ENCODE assay signal across 19 cellular contexts in genomic region chr3:156793851-156794250, GRCh38. TPM values are rescaled to one million over a fixed set of nuclear protein-coding genes. Genes with fewer than 3 reads are reported as not detected.
A peak's percentile ranks its signal among the peaks of the same experiment; 100 is the strongest.
DNase-seq lines count a peak whose midpoint lies in the region; ATAC-seq and TF ChIP-seq lines count a peak whose summit lies in the region.
"Had no signal": no experiment of that assay in that cellular context is flagged by ENCODE, and none has a peak within 500 bp of the region (broad histone marks: within the 10 kb centered on the region; RNA-seq: fewer than 3 reads in every experiment).

No MANE protein-coding gene starts in this region.

- no peak for TF ChIP-seq RAD21 in SK-N-SH (IDR thresholded peaks at IDR 0.05; ENCODE audit: low read length)

- H3F3A ChIP-seq in SK-N-SH (replicated peaks; ENCODE audit: insufficient read depth), result peaks cover 9% of the 10 kb centered on the region

- H3K4me3 ChIP-seq in SK-N-SH (ENCODE audit: low read depth in 2 of 2, low read length in 1 of 2), result no peak overlapping the region
- H3K4me3 ChIP-seq in skeletal muscle satellite cell (ENCODE audit: low read length), result no peak overlapping the region
- H3K4me3 ChIP-seq: cardiac muscle cell, mucosa of descending colon, pancreas had no signal

- CTCF ChIA-PET in SK-N-SH (lab: Yijun Ruan, JAX), result no interaction called here

- DNase-seq in SK-N-SH, result no peak
- DNase-seq in activated T-helper 1 cell treated with anti-CD3 and anti-CD28 coated beads, Interleukin-12 subunit alpha, Interleukin-12 subunit beta, Interleukin-2, Interleukin-4 antibody, amounts not matched to agents 30 ng/mL and 10 ng/mL and 1 ng/mL, durations not matched to agents 14 hours and 24 hours and 36 hours (ENCODE audit: low spot score), result no peak
- no peak for DNase-seq in foreskin keratinocyte
- no peak for DNase-seq in NCI-H510A (lab: John Stamatoyannopoulos, UW)
- no peak for DNase-seq in stimulated activated CD4-positive, alpha-beta T cell treated with anti-CD3 and anti-CD28 coated beads, Interleukin-12 subunit alpha, Interleukin-12 subunit beta, amount 100 ng/mL, for 4 hours
- DNase-seq in kidney glomerular epithelial cell (lab: John Stamatoyannopoulos, UW), result no peak
- DNase-seq: 8988T; activated CD8-positive, alpha-beta memory T cell treated with anti-CD3 and anti-CD28 coated beads, Interleukin-2, amount 50 U/mL, for 48 hours; activated naive CD4-positive, alpha-beta T cell treated with anti-CD3 and anti-CD28 coated beads, Interleukin-2, amount 50 U/mL, for 16 hours; CD4-positive, CD25-positive, alpha-beta regulatory T cell; left colon; mucosa of descending colon; NCI-H748 treated with DMSO at 0.1 percent for 48 hours; pancreas; small intestine; T-helper 9 cell had no signal

- no peaks in the 10 kb centered on the region for H3K9me3 ChIP-seq in SK-N-SH
- no peaks in the 10 kb centered on the region for H3K9me3 ChIP-seq in skeletal muscle satellite cell (replicated peaks; ENCODE audit: low read length)
- H3K9me3 ChIP-seq: mucosa of descending colon, pancreas had no signal

- intact Hi-C loops in activated T-helper 1 cell treated with anti-CD3 and anti-CD28 coated beads, Interleukin-12 subunit alpha, Interleukin-12 subunit beta, Interleukin-2, Interleukin-4 antibody, amounts not matched to agents 30 ng/mL and 10 ng/mL and 1 ng/mL, durations not matched to agents 14 hours and 24 hours and 36 hours (cut with micrococcal nuclease), result no loop called here

- H3K27me3 Mint-ChIP-seq in activated T-helper 1 cell treated with anti-CD3 and anti-CD28 coated beads, Interleukin-12 subunit alpha, Interleukin-12 subunit beta, Interleukin-2, Interleukin-4 antibody, amounts not matched to agents 30 ng/mL and 10 ng/mL and 1 ng/mL, durations not matched to agents 14 hours and 24 hours and 36 hours (ENCODE audit: insufficient read depth), result no peaks in the 10 kb centered on the region
- H3K27me3 Mint-ChIP-seq: CD4-positive, CD25-positive, alpha-beta regulatory T cell had no signal

- H3K4me2 ChIP-seq in SK-N-SH (no peak overlapping the region), skeletal muscle satellite cell (ENCODE audit: low read length) (no peak overlapping the region)

- H4K20me1 ChIP-seq in SK-N-SH (ENCODE audit: insufficient read depth), result no peaks in the 10 kb centered on the region

- TF ChIP-seq EP300 in SK-N-SH (IDR thresholded peaks at IDR 0.05; ENCODE audit: borderline replicate concordance in 1 of 2, low read depth in 1 of 2, low read length in 1 of 2), result no peak

- TF ChIP-seq CTCF in SK-N-SH (IDR thresholded peaks at IDR 0.05) (no peak), foreskin keratinocyte (conservative IDR thresholded peaks at IDR 0.05) (no peak)

- H3K36me3 ChIP-seq in SK-N-SH (replicated peaks in 1 of 2; ENCODE audit: control insufficient read depth in 1 of 2, insufficient read depth in 2 of 2, low read length in 1 of 2) (no peaks in the 10 kb centered on the region), skeletal muscle satellite cell (ENCODE audit: insufficient read depth, low read length) (no peaks in the 10 kb centered on the region)
- H3K36me3 ChIP-seq: cardiac muscle cell, pancreas had no signal

- WGBS in SK-N-SH (ENCODE audit: low lambda C conversion rate), result 97% methylated on average over 2 of the region's 2 CpGs

- no peaks in the 10 kb centered on the region for H3K9me2 ChIP-seq in SK-N-SH

- no peak overlapping the region for H3K4me3 Mint-ChIP-seq in activated T-helper 1 cell treated with anti-CD3 and anti-CD28 coated beads, Interleukin-12 subunit alpha, Interleukin-12 subunit beta, Interleukin-2, Interleukin-4 antibody, amounts not matched to agents 30 ng/mL and 10 ng/mL and 1 ng/mL, durations not matched to agents 14 hours and 24 hours and 36 hours
- H3K4me3 Mint-ChIP-seq: CD4-positive, CD25-positive, alpha-beta regulatory T cell had no signal

- peak overlapping the region; percentile 84 for H3K27ac Mint-ChIP-seq in activated T-helper 1 cell treated with anti-CD3 and anti-CD28 coated beads, Interleukin-12 subunit alpha, Interleukin-12 subunit beta, Interleukin-2, Interleukin-4 antibody, amounts not matched to agents 30 ng/mL and 10 ng/mL and 1 ng/mL, durations not matched to agents 14 hours and 24 hours and 36 hours

- H3K4me1 ChIP-seq in SK-N-SH (ENCODE audit: control insufficient read depth in 1 of 2, insufficient read depth in 2 of 2, low read depth in 1 of 2, low read length in 1 of 2) (peaks cover 3 to 19% of the 10 kb centered on the region in 2 experiments; a peak in 2 of 4 replicates), foreskin keratinocyte (peaks cover 29% of the 10 kb centered on the region), skeletal muscle satellite cell (ENCODE audit: control insufficient read depth, insufficient read depth, low read length) (peaks cover 67% of the 10 kb centered on the region)

- no peak overlapping the region for H3K27ac ChIP-seq in SK-N-SH (ENCODE audit: low read depth in 2 of 2, low read length in 1 of 2)
- peak overlapping the region; percentile 25 for H3K27ac ChIP-seq in foreskin keratinocyte
- H3K27ac ChIP-seq: cardiac muscle cell, pancreas had no signal

- H3K9me3 Mint-ChIP-seq in activated T-helper 1 cell treated with anti-CD3 and anti-CD28 coated beads, Interleukin-12 subunit alpha, Interleukin-12 subunit beta, Interleukin-2, Interleukin-4 antibody, amounts not matched to agents 30 ng/mL and 10 ng/mL and 1 ng/mL, durations not matched to agents 14 hours and 24 hours and 36 hours, result peaks cover 6% of the 10 kb centered on the region

- H3K79me2 ChIP-seq in SK-N-SH (ENCODE audit: insufficient read depth), result no peaks in the 10 kb centered on the region

- peak overlapping the region; percentile 71; the same call in 1 of the 2 replicates for H2AFZ ChIP-seq in SK-N-SH (ENCODE audit: low read depth)

- ATAC-seq in SK-N-SH treated with all-trans-retinoic acid at 6 μM for 48 hours (no peak), foreskin keratinocyte (no peak)
- ATAC-seq: left colon, mucosa of descending colon, pancreas had no signal

- POLR2A ChIA-PET in SK-N-SH (lab: Yijun Ruan, JAX), result no interaction called here

- H3K9ac ChIP-seq in SK-N-SH (no peak overlapping the region), skeletal muscle satellite cell (ENCODE audit: low read depth, low read length) (peak overlapping the region; percentile 68)

- no peaks in the 10 kb centered on the region for H3K27me3 ChIP-seq in SK-N-SH (ENCODE audit: insufficient read depth)
- H3K27me3 ChIP-seq in foreskin keratinocyte, result no peaks in the 10 kb centered on the region
- no peaks in the 10 kb centered on the region for H3K27me3 ChIP-seq in skeletal muscle satellite cell (ENCODE audit: control insufficient read depth, insufficient read depth, low read length)
- H3K27me3 ChIP-seq: cardiac muscle cell, pancreas had no signal

- H3K4me1 Mint-ChIP-seq in activated T-helper 1 cell treated with anti-CD3 and anti-CD28 coated beads, Interleukin-12 subunit alpha, Interleukin-12 subunit beta, Interleukin-2, Interleukin-4 antibody, amounts not matched to agents 30 ng/mL and 10 ng/mL and 1 ng/mL, durations not matched to agents 14 hours and 24 hours and 36 hours (ENCODE audit: low read depth), result peaks cover 38% of the 10 kb centered on the region

- peaks cover 22% of the 10 kb centered on the region for H3K36me3 Mint-ChIP-seq in activated T-helper 1 cell treated with anti-CD3 and anti-CD28 coated beads, Interleukin-12 subunit alpha, Interleukin-12 subunit beta, Interleukin-2, Interleukin-4 antibody, amounts not matched to agents 30 ng/mL and 10 ng/mL and 1 ng/mL, durations not matched to agents 14 hours and 24 hours and 36 hours (ENCODE audit: low read depth)

TF ChIP-seq in SK-N-SH, 30 proteins besides CTCF, POLR2A, EP300 and RAD21 (continues in another document):
- TF ChIP-seq PBX3 (IDR thresholded peaks at IDR 0.05) (no peak), JUND (IDR thresholded peaks at IDR 0.05) (no peak)

TF ChIP-seq in SK-N-SH treated with all-trans-retinoic acid at 6 μM for 48 hours, 23 proteins besides CTCF, POLR2A, EP300 and RAD21 (continues in another document):
- no peak for TF ChIP-seq TSHZ2 (CRISPR knock-in tag; IDR thresholded peaks at IDR 0.05)
- no peak for TF ChIP-seq ESRRG (CRISPR knock-in tag; IDR thresholded peaks at IDR 0.05)

RNA-seq across cellular contexts. Expression of gene LEKR1, which starts 32.3 kb away (rescaled TPM):
- 0.30 and 0.55 TPM in 2 replicates for polyA plus RNA-seq in SK-N-SH (2012; rRNA removed)
- 0.36 and 0.43 TPM in 2 replicates for polyA plus RNA-seq in SK-N-SH (2012; cell fraction: cytosol; rRNA removed)
- polyA plus RNA-seq in SK-N-SH (2012; cell fraction: nucleus; rRNA removed), result 0.60 and 0.92 TPM in 2 replicates
- total RNA-seq in activated T-helper 1 cell treated with anti-CD3 and anti-CD28 coated beads, Interleukin-12 subunit alpha, Interleukin-12 subunit beta, Interleukin-2, Interleukin-4 antibody, amounts not matched to agents 30 ng/mL and 10 ng/mL and 1 ng/mL, durations not matched to agents 14 hours and 24 hours and 36 hours, result 0.57 TPM in 1 of 2 replicates, not detected in the other
- 0.37 and 0.67 TPM in 2 replicates for total RNA-seq in foreskin keratinocyte
- polyA plus RNA-seq in foreskin keratinocyte, result 0.03 and 0.27 TPM in 2 replicates
- total RNA-seq in skeletal muscle satellite cell (2012; rRNA removed), result 0.44 TPM in 1 of 2 replicates, not detected in the other
